In genomic region chr6:129507846-129508245, GRCh38 we compare ENCODE assay signal across 21 cellular contexts.
DNase-seq lines count a peak whose midpoint lies in the region; ATAC-seq, FAIRE-seq and TF ChIP-seq lines count a peak whose summit lies in the region.
"Had no signal": no experiment of that assay in that cellular context is flagged by ENCODE, and none has a peak within 500 bp of the region (broad histone marks: within the 10 kb centered on the region; RNA-seq: fewer than 3 reads in every experiment).

No MANE protein-coding gene starts in this region.

- no peak overlapping the region for H2AFZ ChIP-seq in K562 (ENCODE audit: low read depth, low read length)
- H2AFZ ChIP-seq in keratinocyte (ENCODE audit: control insufficient read depth, low read length): peak overlapping the region; percentile 40

- H3K27me3 ChIP-seq in RWPE2 (ENCODE audit: insufficient read depth, poor library complexity, severe bottlenecking) (no peaks in the 10 kb centered on the region), K562 (ENCODE audit: control insufficient read depth in 2 of 2, insufficient read depth in 2 of 2, low read length in 2 of 2) (no peaks in the 10 kb centered on the region), keratinocyte (ENCODE audit: control insufficient read depth, extremely low read depth, insufficient read depth, low read length) (no peaks in the 10 kb centered on the region)
- H3K27me3 ChIP-seq: BE2C, SJSA1 had no signal

- no peaks in the 10 kb centered on the region for H3K9me3 ChIP-seq in RWPE2 (ENCODE audit: severe bottlenecking)
- H3K9me3 ChIP-seq in K562 (replicated peaks; ENCODE audit: control insufficient read depth, insufficient read depth, low read depth, low read length): no peaks in the 10 kb centered on the region
- H3K9me3 ChIP-seq in keratinocyte (ENCODE audit: control insufficient read depth, low read depth, low read length): no peaks in the 10 kb centered on the region
- H3K9me3 ChIP-seq: A549, BE2C, SJSA1 had no signal

- POLR2A ChIA-PET in K562 (lab: Yijun Ruan, JAX) (no interaction called here), WTC11 (lab: Charles Lee) (no interaction called here)

- H3K36me3 Mint-ChIP-seq in WTC11: no peaks in the 10 kb centered on the region

- DNase-seq in RWPE2 (ENCODE audit: low spot score) (no peak), K562 (ENCODE audit: extremely low read depth in 1 of 4, low spot score in 3 of 4) (peak; percentile 56 to 68 (median 62)), keratinocyte (ENCODE audit: low read depth, low spot score) (no peak), WTC11 (ENCODE audit: low spot score) (no peak), MV-4-11 (lab: John Stamatoyannopoulos, UW) (no peak), GM12891 (ENCODE audit: insufficient read length, low spot score) (no peak)
- DNase-seq in activated CD4-positive, CD25-positive, alpha-beta regulatory T cell treated with anti-CD3 and anti-CD28 coated beads, Interleukin-2, amount 50 U/mL, for 72 hours: no peak
- DNase-seq: BE2C, DMS79 treated with DMSO at 0.1 percent for 48 hours, Kasumi-1, NCI-H1092, NCI-H1436 treated with DMSO at 0.1 percent for 48 hours, NCI-H1930, NCI-H226, NCI-H524 treated with DMSO at 0.1 percent for 48 hours, NCI-H82 had no signal

- CTCF ChIA-PET in K562 (lab: Yijun Ruan, JAX; ENCODE audit: low intra/inter-chr PET ratio) (no interaction called here), WTC11 (lab: Charles Lee) (no interaction called here)

- H3K27ac ChIP-seq in 22Rv1: peak overlapping the region; percentile 45; the same call in 1 of the 2 replicates
- H3K27ac ChIP-seq in RWPE2 (ENCODE audit: poor library complexity, severe bottlenecking): peak overlapping the region; percentile 26
- H3K27ac ChIP-seq in K562 (ENCODE audit: extremely low read depth, low read depth, low read length): no peak overlapping the region
- peak overlapping the region; percentile 77 for H3K27ac ChIP-seq in keratinocyte (ENCODE audit: control insufficient read depth, insufficient read depth, low read length)
- H3K27ac ChIP-seq: A549, SJSA1 had no signal

- ATAC-seq in RWPE2 (ENCODE audit: low read depth) (no peak), K562 (peak; percentile 88), WTC11 (no peak)
- ATAC-seq: A549 had no signal

- WGBS in K562 (ENCODE audit: insufficient coverage, low coverage, missing lambda C conversion rate): 0% methylated on average over 1 of the region's 1 CpG

- H4K20me1 ChIP-seq in K562 (replicated peaks; ENCODE audit: control insufficient read depth, insufficient read depth, low read length): no peaks in the 10 kb centered on the region
- H4K20me1 ChIP-seq in keratinocyte (ENCODE audit: control insufficient read depth, extremely low read depth, insufficient read depth, low read length): no peaks in the 10 kb centered on the region

- H3K9me1 ChIP-seq in K562 (ENCODE audit: control insufficient read depth, insufficient read depth, low read length) (no peaks in the 10 kb centered on the region), keratinocyte (ENCODE audit: control insufficient read depth, extremely low read depth, insufficient read depth, low read length) (no peaks in the 10 kb centered on the region)

- FAIRE-seq in K562 (lab: Jason Lieb, UNC) (no peak), keratinocyte (lab: Jason Lieb, UNC) (no peak), GM12891 (lab: Jason Lieb, UNC) (no peak)
- FAIRE-seq: A549, H54, RCC 7860 had no signal

- intact Hi-C loops in K562 (cut with micrococcal nuclease): no loop called here

- H3K4me1 Mint-ChIP-seq in WTC11: peaks cover 7% of the 10 kb centered on the region

- H3K79me2 ChIP-seq in K562 (ENCODE audit: control insufficient read depth, insufficient read depth, low read length) (no peaks in the 10 kb centered on the region), keratinocyte (ENCODE audit: control insufficient read depth, insufficient read depth, low read length) (no peaks in the 10 kb centered on the region)

- H3K9ac ChIP-seq in K562 (ENCODE audit: insufficient read depth in 1 of 2, low read depth in 2 of 2, low read length in 2 of 2): no peak overlapping the region
- no peak overlapping the region for H3K9ac ChIP-seq in keratinocyte (ENCODE audit: control insufficient read depth, extremely low read depth, insufficient read depth, low read length)

- H3K4me3 ChIP-seq in RWPE2 (ENCODE audit: severe bottlenecking) (no peak overlapping the region), K562 (no peak overlapping the region), keratinocyte (ENCODE audit: control insufficient read depth in 2 of 3, extremely low read depth in 1 of 3, insufficient read depth in 2 of 3, low read depth in 1 of 3, low read length in 3 of 3) (peak overlapping the region in 1 of 3 experiments; percentile 22)
- H3K4me3 ChIP-seq: A549, SJSA1 had no signal

- no peak for TF ChIP-seq POLR2A in K562 (conservative IDR thresholded peaks at IDR 0.05)
- no peak for TF ChIP-seq POLR2A in GM12891 (IDR thresholded peaks at IDR 0.05; ENCODE audit: low read depth, low read length)

- peak; percentile 86 for TF ChIP-seq EP300 in K562 (IDR thresholded peaks at IDR 0.05; ENCODE audit: low read length)

- TF ChIP-seq RAD21 in K562 (CRISPR knock-in tag; conservative IDR thresholded peaks at IDR 0.05 in 1 of 2, IDR thresholded peaks at IDR 0.05 in 1 of 2): no peak

- H3K9me3 Mint-ChIP-seq in WTC11: no peaks in the 10 kb centered on the region

- TF ChIP-seq CTCF in 22Rv1 (IDR thresholded peaks at IDR 0.05) (no peak), RWPE2 (IDR thresholded peaks at IDR 0.05; ENCODE audit: poor library complexity, severe bottlenecking) (no peak), K562 (IDR thresholded peaks at IDR 0.05 in 2 of 3, conservative IDR thresholded peaks at IDR 0.05 in 1 of 3; ENCODE audit: insufficient read depth in 2 of 3, low read depth in 1 of 3, low read length in 3 of 3) (no peak), keratinocyte (optimal IDR thresholded peaks at IDR 0.05 in 1 of 3, IDR thresholded peaks at IDR 0.05 in 1 of 3, conservative IDR thresholded peaks at IDR 0.05 in 1 of 3; ENCODE audit: extremely low read depth in 1 of 3, insufficient read depth in 2 of 3, low read length in 3 of 3) (no peak), WTC11 (IDR thresholded peaks at IDR 0.05) (no peak)

- H3K4me1 ChIP-seq in RWPE2 (ENCODE audit: insufficient read depth, poor library complexity, severe bottlenecking): peaks cover 10% of the 10 kb centered on the region
- H3K4me1 ChIP-seq in K562 (replicated peaks in 1 of 2; ENCODE audit: control insufficient read depth in 2 of 2, insufficient read depth in 2 of 2, low read length in 2 of 2): peaks cover 3 to 17% of the 10 kb centered on the region in 2 experiments; a peak in 3 of 5 replicates
- H3K4me1 ChIP-seq in keratinocyte (ENCODE audit: control insufficient read depth, extremely low read depth, insufficient read depth, low read length): peaks cover 36% of the 10 kb centered on the region
- H3K4me1 ChIP-seq: A549 had no signal

- no peak overlapping the region for H3K27ac Mint-ChIP-seq in WTC11

- H3K4me2 ChIP-seq in K562 (ENCODE audit: insufficient read depth, low read length): no peak overlapping the region; the same call in 1 of the 2 replicates
- peak overlapping the region; percentile 73 for H3K4me2 ChIP-seq in keratinocyte (ENCODE audit: control insufficient read depth, extremely low read depth, insufficient read depth, low read depth, low read length)
- H3K4me2 ChIP-seq: A549 had no signal

- H3K27me3 Mint-ChIP-seq in WTC11 (ENCODE audit: low read depth): no peaks in the 10 kb centered on the region

- dilution Hi-C loops in keratinocyte (cut with MboI; ENCODE audit: extremely low pct_ligation_motif_present, low sequenced_read_pairs): no loop called here

- in situ Hi-C loops in K562 (cut with MboI): loop anchor here (10.0 kb wide), 1 partner anchor 257 kb away; no protein-coding TSS in a partner anchor

- no TSS peak for BruUV-seq in K562 (replicated peaks; lab: Mats Ljungman, UMichigan)

- no peaks in the 10 kb centered on the region for H3K36me3 ChIP-seq in RWPE2 (ENCODE audit: low read depth)
- H3K36me3 ChIP-seq in K562 (ENCODE audit: control insufficient read depth, insufficient read depth, low read length): no peaks in the 10 kb centered on the region
- no peaks in the 10 kb centered on the region for H3K36me3 ChIP-seq in keratinocyte (ENCODE audit: control insufficient read depth in 2 of 2, extremely low read depth in 1 of 2, insufficient read depth in 2 of 2, low read length in 2 of 2)
- H3K36me3 ChIP-seq: BE2C, SJSA1 had no signal

- no peak overlapping the region for H3K4me3 Mint-ChIP-seq in WTC11

TF ChIP-seq in K562, 482 proteins besides CTCF, POLR2A, EP300 and RAD21 (continues in another document):
- TF ChIP-seq ZNF146 (CRISPR knock-in tag; IDR thresholded peaks at IDR 0.05; ENCODE audit: unreplicated experiment): no peak
- no peak for TF ChIP-seq MTA3 (IDR thresholded peaks at IDR 0.05; ENCODE audit: borderline replicate concordance)
- TF ChIP-seq NCOA2 (IDR thresholded peaks at IDR 0.05; ENCODE audit: partially characterized antibody in 2 of 2): peak in 1 of 2 experiments; percentile 27
- no peak for TF ChIP-seq TFAM (CRISPR knock-in tag; conservative IDR thresholded peaks at IDR 0.05)
- TF ChIP-seq XRCC4 (IDR thresholded peaks at IDR 0.05; ENCODE audit: extremely low read depth, insufficient read depth, insufficient read length): no peak

TF ChIP-seq in WTC11, 78 proteins besides CTCF, POLR2A, EP300 and RAD21 (continues in another document):
- TF ChIP-seq ZNF138 (CRISPR knock-in tag; conservative IDR thresholded peaks at IDR 0.05) (no peak), ZNF416 (CRISPR knock-in tag; IDR thresholded peaks at IDR 0.05) (no peak), FOXK1 (CRISPR knock-in tag; IDR thresholded peaks at IDR 0.05) (no peak), ZNF121 (CRISPR knock-in tag; IDR thresholded peaks at IDR 0.05) (no peak), ZNF671 (CRISPR knock-in tag; IDR thresholded peaks at IDR 0.05) (no peak)

TF ChIP-seq in GM12891, 5 proteins besides CTCF, POLR2A, EP300 and RAD21:
- TF ChIP-seq TAF1 (IDR thresholded peaks at IDR 0.05; ENCODE audit: low read depth, low read length) (no peak), PAX5 (IDR thresholded peaks at IDR 0.05; ENCODE audit: insufficient read depth, low read length, severe bottlenecking) (no peak), POLR2AphosphoS5 (IDR thresholded peaks at IDR 0.05; ENCODE audit: low read depth, low read length) (no peak), POU2F2 (IDR thresholded peaks at IDR 0.05; ENCODE audit: low read depth, low read length) (no peak), SPI1 (IDR thresholded peaks at IDR 0.05; ENCODE audit: low read depth, low read length) (no peak)
TF ChIP-seq in GM12891: peak in this region for 0.

Comparison
In these comparisons a context has a peak if more than half of its experiments do, and no peak if none do; other contexts are left out.
1. DNase-seq: peak in K562 (4 of 4); none in RWPE2 (single experiment), keratinocyte (single experiment), WTC11 (single experiment), MV-4-11 (single experiment), GM12891 (single experiment) and activated CD4-positive, CD25-positive, alpha-beta regulatory T cell treated with anti-CD3 and anti-CD28 coated beads, Interleukin-2, amount 50 U/mL, for 72 hours (single experiment).